ENCODE assay signal across 9 cellular contexts in the genomic region with DNA sequence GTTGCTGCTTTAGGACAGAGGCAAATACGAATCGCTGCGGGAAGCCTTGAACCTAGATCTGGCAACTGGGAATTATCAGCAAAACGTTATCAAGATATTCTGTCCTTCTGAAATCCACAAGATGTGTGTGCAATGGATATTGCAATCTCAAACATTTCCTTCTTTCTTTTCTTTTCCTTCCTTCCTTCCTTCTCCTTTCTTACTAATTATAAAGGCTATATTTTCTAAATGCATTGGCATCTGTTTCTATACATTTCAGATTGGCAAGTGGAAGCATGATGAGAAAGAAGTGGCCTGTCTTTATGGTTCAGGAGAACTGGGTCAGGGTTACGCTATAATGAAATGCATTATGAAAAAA. TPM values are rescaled to one million over a fixed set of nuclear protein-coding genes. Genes with fewer than 3 reads are reported as not detected.
DNase-seq lines count a peak whose midpoint lies in the region; TF ChIP-seq lines count a peak whose summit lies in the region.
"Had no signal": no experiment of that assay in that cellular context is flagged by ENCODE, and none has a peak within 500 bp of the region (broad histone marks: within the 10 kb centered on the region; RNA-seq: fewer than 3 reads in every experiment).

No MANE protein-coding gene starts in this region.

- H3K36me3 ChIP-seq in SK-N-MC (ENCODE audit: insufficient read depth, low read length) = 0 out of 2 replicates have a peak, but pooled peaks cover 4% of the 10 kb centered on the region
- no peaks in the 10 kb centered on the region for H3K36me3 ChIP-seq in esophagus muscularis mucosa
- peaks cover 0 to 6% (median 4%) of the 10 kb centered on the region in 5 donors for H3K36me3 ChIP-seq in subcutaneous abdominal adipose tissue (ENCODE audit: control insufficient read depth in 5 of 5, insufficient read depth in 5 of 5, low read length in 5 of 5)

- H3K4me3 ChIP-seq in SK-N-MC (peak overlapping the region; percentile 70), esophagus muscularis mucosa (peak overlapping the region; percentile 3 to 53 (median 12)), subcutaneous abdominal adipose tissue (ENCODE audit: low read depth in 1 of 5, low read length in 5 of 5) (peak overlapping the region; percentile 0 to 62 (median 54))

- H3K9me3 ChIP-seq in SK-N-MC (ENCODE audit: low read depth, low read length) (no peaks in the 10 kb centered on the region), esophagus muscularis mucosa (no peaks in the 10 kb centered on the region), subcutaneous abdominal adipose tissue (ENCODE audit: control insufficient read depth in 5 of 5, low read length in 5 of 5) (no peaks in the 10 kb centered on the region)

- intact Hi-C loops in activated naive CD4-positive, alpha-beta T cell treated with anti-CD3 and anti-CD28 coated beads for 36 hours (cut with micrococcal nuclease) = loop anchor here (1.0 kb wide), 4 partner anchors 55 to 227 kb away; no protein-coding TSS in a partner anchor
- intact Hi-C loops in esophagus muscularis mucosa (cut with DNase I) = loop anchor here (1.0 kb wide), 2 partner anchors 61 to 91 kb away; no protein-coding TSS in a partner anchor

- 19% methylated on average over 5 of the region's 5 CpGs for WGBS in esophagus muscularis mucosa

- peaks cover 69% of the 10 kb centered on the region for H3K4me1 Mint-ChIP-seq in activated naive CD4-positive, alpha-beta T cell treated with anti-CD3 and anti-CD28 coated beads for 36 hours (ENCODE audit: low read depth)

- TF ChIP-seq CTCF in esophagus muscularis mucosa (IDR thresholded peaks at IDR 0.05) = no peak

- peaks cover 70% of the 10 kb centered on the region for H3K36me3 Mint-ChIP-seq in activated naive CD4-positive, alpha-beta T cell treated with anti-CD3 and anti-CD28 coated beads for 36 hours (ENCODE audit: low read depth)

- no peak for DNase-seq in activated naive CD4-positive, alpha-beta T cell treated with anti-CD3 and anti-CD28 coated beads for 36 hours
- DNase-seq in activated naive CD4-positive, alpha-beta T cell treated with anti-CD3 and anti-CD28 coated beads, Interleukin-2, amount 50 U/mL, for 16 hours = no peak
- DNase-seq in SK-N-MC (ENCODE audit: low read depth, low spot score) (no peak), esophagus muscularis mucosa (ENCODE audit: extremely low spot score) (no peak), kidney tubule cell (ENCODE audit: low spot score) (no peak), HT-29 (ENCODE audit: low spot score) (no peak), DMS114 treated with DMSO at 0.1 percent for 48 hours (lab: John Stamatoyannopoulos, UW; ENCODE audit: unreplicated experiment) (no peak)
- DNase-seq: T1000 had no signal

- no peak for TF ChIP-seq EP300 in esophagus muscularis mucosa (IDR thresholded peaks at IDR 0.05)

- H3K27me3 Mint-ChIP-seq in activated naive CD4-positive, alpha-beta T cell treated with anti-CD3 and anti-CD28 coated beads for 36 hours (ENCODE audit: low read depth) = no peaks in the 10 kb centered on the region

- TF ChIP-seq POLR2A in esophagus muscularis mucosa (IDR thresholded peaks at IDR 0.05; ENCODE audit: low read depth) = no peak

- H3K9me3 Mint-ChIP-seq in activated naive CD4-positive, alpha-beta T cell treated with anti-CD3 and anti-CD28 coated beads for 36 hours = no peaks in the 10 kb centered on the region

- H3K27me3 ChIP-seq in esophagus muscularis mucosa = peaks cover 0 to 3% (median 0%) of the 10 kb centered on the region in 4 donors
- H3K27me3 ChIP-seq in subcutaneous abdominal adipose tissue (ENCODE audit: control insufficient read depth in 5 of 5, insufficient read depth in 4 of 5, low read length in 5 of 5) = peaks cover 0 to 10% (median 0%) of the 10 kb centered on the region in 5 donors

- peak overlapping the region; percentile 98 for H3K27ac Mint-ChIP-seq in activated naive CD4-positive, alpha-beta T cell treated with anti-CD3 and anti-CD28 coated beads for 36 hours

- H3K27ac ChIP-seq in SK-N-MC (peak overlapping the region; percentile 50), esophagus muscularis mucosa (replicated peaks in 1 of 4) (peak overlapping the region in 1 of 4 donors; percentile 50), subcutaneous abdominal adipose tissue (ENCODE audit: low read depth, low read length) (no peak overlapping the region)

- peak overlapping the region; percentile 96 for H3K4me3 Mint-ChIP-seq in activated naive CD4-positive, alpha-beta T cell treated with anti-CD3 and anti-CD28 coated beads for 36 hours

- H3K9ac ChIP-seq in SK-N-MC (ENCODE audit: insufficient read length) (no peak overlapping the region), subcutaneous abdominal adipose tissue (ENCODE audit: low read length in 5 of 5) (no peak overlapping the region)

- peaks cover 0 to 14% (median 5%) of the 10 kb centered on the region in 4 donors for H3K4me1 ChIP-seq in esophagus muscularis mucosa
- H3K4me1 ChIP-seq in subcutaneous abdominal adipose tissue (ENCODE audit: control insufficient read depth in 5 of 5, insufficient read depth in 5 of 5, low read length in 5 of 5) = peaks cover 0 to 31% (median 15%) of the 10 kb centered on the region in 5 donors

- CTCF ChIA-PET in activated naive CD4-positive, alpha-beta T cell treated with anti-CD3 and anti-CD28 coated beads for 36 hours (lab: Charles Lee) = interaction anchor here (0.7 to 8.8 kb wide), 14 partner anchors 20 to 393 kb away, joined by 3 to 113 read pairs (median 7); no protein-coding TSS in a partner anchor

RNA-seq across cellular contexts. Expression of a gene that starts 2.0 kb away (rescaled TPM):
- 10 to 100 TPM; 79.6 to 82.6 TPM for total RNA-seq in activated naive CD4-positive, alpha-beta T cell treated with anti-CD3 and anti-CD28 coated beads for 36 hours
- total RNA-seq in esophagus muscularis mucosa = 1 to 10 TPM; 1.5 to 3.0 (median 1.9) TPM
- 0.08 TPM in 1 of 2 replicates, not detected in the other for total RNA-seq in HT-29 (2014; rRNA removed; shearing (Covaris generic))

RNA-seq across cellular contexts. Expression of a gene that starts 42.8 kb away (rescaled TPM):
- total RNA-seq in activated naive CD4-positive, alpha-beta T cell treated with anti-CD3 and anti-CD28 coated beads for 36 hours = 1 to 10 TPM; 3.0 to 3.2 TPM
- total RNA-seq in esophagus muscularis mucosa = 10 to 100 TPM; 10.6 to 21.5 (median 18.1) TPM
- 2.6 and 5.8 TPM in 2 replicates for total RNA-seq in HT-29 (2014; rRNA removed; shearing (Covaris generic))

Comparison
In these comparisons a context has a peak if more than half of its experiments do, and no peak if none do; other contexts are left out.
1. H3K4me3 ChIP-seq: peak in every context shown above with its lines; median percentile 70 in SK-N-MC; 54 in subcutaneous abdominal adipose tissue; 12 in esophagus muscularis mucosa.
2. RNA of a gene that starts 2.0 kb away (total RNA-seq): 79.6 to 82.6 TPM in activated naive CD4-positive, alpha-beta T cell treated with anti-CD3 and anti-CD28 coated beads for 36 hours; 1.5 to 3.0 TPM in esophagus muscularis mucosa and 0.08 TPM in HT-29; every median in the first group is over 10 times any median in the second.